ENCODE assay signal across 10 cellular contexts in the genomic region with DNA sequence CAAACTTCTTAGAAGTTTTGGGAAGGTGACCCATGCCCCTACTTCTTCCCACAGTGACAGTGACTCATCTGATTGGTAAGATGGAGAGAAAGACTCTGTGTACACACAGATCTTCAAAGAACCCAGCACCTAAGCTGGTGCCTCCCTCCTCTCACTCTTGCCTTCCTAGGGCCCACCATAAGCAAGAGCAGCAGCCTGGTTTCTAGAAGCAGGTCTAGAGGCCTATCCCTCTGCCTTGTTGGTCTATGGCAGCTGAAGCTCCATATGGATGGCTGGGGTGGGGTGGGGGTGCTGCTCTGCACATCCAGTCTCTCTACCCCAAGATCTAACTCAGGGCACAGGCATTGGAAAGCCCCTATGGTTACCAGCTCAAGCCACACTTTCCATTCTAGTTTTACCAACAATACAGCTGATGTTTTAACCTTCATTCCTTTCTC. TPM values are rescaled to one million over a fixed set of nuclear protein-coding genes. Genes with fewer than 3 reads are reported as not detected.
DNase-seq lines count a peak whose midpoint lies in the region; ATAC-seq and TF ChIP-seq lines count a peak whose summit lies in the region.
"Had no signal": no experiment of that assay in that cellular context is flagged by ENCODE, and none has a peak within 500 bp of the region (broad histone marks: within the 10 kb centered on the region; RNA-seq: fewer than 3 reads in every experiment).

No MANE protein-coding gene starts in this region.

- no peak overlapping the region for H2AFZ ChIP-seq in OCI-LY3 (ENCODE audit: low read depth, low read length)

- CTCF ChIA-PET in naive thymus-derived CD4-positive, alpha-beta T cell (lab: Charles Lee) = interaction anchor here (1.2 kb wide), 1 partner anchor 118 kb away, joined by 6 read pairs; no protein-coding TSS in a partner anchor

- intact Hi-C loops in naive thymus-derived CD4-positive, alpha-beta T cell (cut with micrococcal nuclease) = loop anchor here in 1 of 2 donors (1.0 kb wide), 1 partner anchor 49 kb away; no protein-coding TSS in a partner anchor

- peaks cover 18 to 66% (median 38%) of the 10 kb centered on the region in 7 donors for H3K4me1 Mint-ChIP-seq in naive thymus-derived CD4-positive, alpha-beta T cell

- H3K36me3 Mint-ChIP-seq in naive thymus-derived CD4-positive, alpha-beta T cell = peaks cover 4 to 46% (median 27%) of the 10 kb centered on the region in 5 donors

- no peaks in the 10 kb centered on the region for H3K9me3 Mint-ChIP-seq in naive thymus-derived CD4-positive, alpha-beta T cell

- peaks cover 59% of the 10 kb centered on the region for H3K36me3 ChIP-seq in OCI-LY3 (replicated peaks; ENCODE audit: low read depth, low read length)
- H3K36me3 ChIP-seq in naive thymus-derived CD4-positive, alpha-beta T cell (ENCODE audit: control insufficient read depth in 2 of 3, insufficient read depth in 3 of 3, low read length in 3 of 3) = peaks cover 4 to 79% (median 5%) of the 10 kb centered on the region in 3 experiments

- H3K4me3 ChIP-seq in OCI-LY3 (ENCODE audit: low read length) = 0 out of 2 replicates have a peak overlapping the region, but pooled peaks have one; percentile 1
- no peak overlapping the region for H3K4me3 ChIP-seq in naive thymus-derived CD4-positive, alpha-beta T cell (ENCODE audit: low read length)

- no peaks in the 10 kb centered on the region for H3K27me3 ChIP-seq in OCI-LY3 (ENCODE audit: low read depth, low read length)
- no peaks in the 10 kb centered on the region for H3K27me3 ChIP-seq in naive thymus-derived CD4-positive, alpha-beta T cell (ENCODE audit: control insufficient read depth in 2 of 2, insufficient read depth in 2 of 2, low read length in 2 of 2)

- peaks cover 68% of the 10 kb centered on the region for H3K4me1 ChIP-seq in OCI-LY3 (ENCODE audit: low read length)
- H3K4me1 ChIP-seq in naive thymus-derived CD4-positive, alpha-beta T cell (ENCODE audit: control insufficient read depth in 2 of 2, insufficient read depth in 2 of 2, low read length in 2 of 2) = peaks cover 16 to 29% of the 10 kb centered on the region in 2 donors

- DNase-seq in EL (peak; percentile 43), SIG-M5 treated with dmso at 0.1 percent for 504 hours (lab: John Stamatoyannopoulos, UW; ENCODE audit: unreplicated experiment) (no peak)
- DNase-seq in activated T-cell treated with anti-CD3 and anti-CD28 coated beads, Interleukin-2, amount 50 U/mL, for 48 hours = peak; percentile 77 to 78
- DNase-seq in naive thymus-derived CD4-positive, alpha-beta T cell = peak in 2 of 9 donors; percentile 30 to 63
- DNase-seq: posterior cingulate gyrus, WERI-Rb-1 had no signal

- peak overlapping the region; percentile 87 for H3K27ac ChIP-seq in OCI-LY3 (ENCODE audit: low read length)
- H3K27ac ChIP-seq in naive thymus-derived CD4-positive, alpha-beta T cell (ENCODE audit: low read depth, low read length) = peak overlapping the region; percentile 49
- H3K27ac ChIP-seq: WERI-Rb-1 had no signal

- no peak for TF ChIP-seq CTCF in OCI-LY3 (IDR thresholded peaks at IDR 0.05; ENCODE audit: low read depth, low read length)

- peak overlapping the region; percentile 21; the same call in 1 of the 2 replicates for H3K9ac ChIP-seq in OCI-LY3 (ENCODE audit: low read length)

- peak overlapping the region; percentile 46 for H3K4me2 ChIP-seq in OCI-LY3 (ENCODE audit: low read length)

- POLR2A ChIA-PET in naive thymus-derived CD4-positive, alpha-beta T cell (lab: Charles Lee) = interaction anchor here (0.6 to 1.1 kb wide), 2 partner anchors 18 to 432 kb away, joined by 3 read pairs; no protein-coding TSS in a partner anchor

- no peaks in the 10 kb centered on the region for H3K9me3 ChIP-seq in OCI-LY3 (ENCODE audit: insufficient read depth, low read length)
- H3K9me3 ChIP-seq in naive thymus-derived CD4-positive, alpha-beta T cell (ENCODE audit: control insufficient read depth in 2 of 3, low read length in 3 of 3) = no peaks in the 10 kb centered on the region

- peaks cover 61% of the 10 kb centered on the region for H3K79me2 ChIP-seq in OCI-LY3 (ENCODE audit: low read length)

- peaks cover 57% of the 10 kb centered on the region for H4K20me1 ChIP-seq in OCI-LY3 (ENCODE audit: insufficient read depth, low read length)

- H3K4me3 Mint-ChIP-seq in naive thymus-derived CD4-positive, alpha-beta T cell = peak overlapping the region in 2 of 10 donors; percentile 2 to 77

- peak; percentile 30 for ATAC-seq in naive thymus-derived CD4-positive, alpha-beta T cell
- ATAC-seq in GM18870 (IDR thresholded peaks at IDR 0.05; ENCODE audit: unreplicated experiment) (no peak), GM18873 (IDR thresholded peaks at IDR 0.05; ENCODE audit: low FRiP score, unreplicated experiment) (no peak), HG03196 (IDR thresholded peaks at IDR 0.05; ENCODE audit: unreplicated experiment) (no peak)

- H3K27ac Mint-ChIP-seq in naive thymus-derived CD4-positive, alpha-beta T cell = peak overlapping the region; percentile 37 to 95 (median 81)

- no peaks in the 10 kb centered on the region for H3K27me3 Mint-ChIP-seq in naive thymus-derived CD4-positive, alpha-beta T cell

RNA-seq across cellular contexts. Expression of a gene that starts 47.5 kb away (rescaled TPM):
- 100 to 1,000 TPM; 133 to 275 (median 231) TPM for total RNA-seq in naive thymus-derived CD4-positive, alpha-beta T cell
- polyA plus RNA-seq in naive thymus-derived CD4-positive, alpha-beta T cell = 100 to 1,000 TPM; 159 to 189 TPM

RNA-seq across cellular contexts. Expression of a gene that starts 52.4 kb away (rescaled TPM):
- total RNA-seq in naive thymus-derived CD4-positive, alpha-beta T cell = 100 to 1,000 TPM; 111 to 162 (median 150) TPM
- 100 to 1,000 TPM in 1 of 2 donors, 10 to 100 TPM in 1; 72.8 to 150 TPM for polyA plus RNA-seq in naive thymus-derived CD4-positive, alpha-beta T cell
